ENCODE assay signal across 8 cellular contexts in the genomic region with DNA sequence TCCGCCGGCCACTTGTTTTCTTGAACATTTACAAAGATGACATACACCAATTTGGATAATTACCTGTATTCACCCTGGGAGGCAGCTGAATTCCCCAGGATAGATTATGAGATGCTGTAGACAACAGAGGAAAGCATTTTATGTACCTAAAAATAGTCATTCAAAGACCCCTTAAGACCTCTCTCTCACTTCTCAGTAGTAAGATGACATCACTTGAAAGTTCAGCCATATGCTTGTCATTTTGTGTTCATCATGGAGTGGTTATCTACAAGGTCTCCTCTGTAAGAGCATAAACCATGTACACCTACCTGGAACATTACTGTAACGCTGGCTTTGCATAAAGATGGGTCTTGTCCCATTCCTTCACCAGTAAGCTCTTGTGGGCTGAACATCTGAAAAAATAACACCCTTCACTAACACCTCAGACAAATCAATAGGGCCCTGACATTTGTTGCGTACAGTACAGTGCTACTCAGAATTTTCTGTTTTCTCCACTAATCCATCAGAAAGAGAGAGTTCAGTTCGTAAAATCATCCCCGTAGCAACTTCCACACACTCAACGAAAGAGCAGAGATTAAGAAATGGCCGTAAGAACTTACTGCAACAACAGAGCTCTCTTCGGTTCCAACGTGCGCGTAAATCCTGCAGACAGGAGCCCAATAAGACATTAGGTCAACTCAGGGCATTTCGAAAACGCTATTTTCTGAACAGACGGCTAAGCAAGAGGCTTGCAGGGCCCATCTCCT. TPM values are rescaled to one million over a fixed set of nuclear protein-coding genes. Genes with fewer than 3 reads are reported as not detected.
DNase-seq lines count a peak whose midpoint lies in the region; ATAC-seq and TF ChIP-seq lines count a peak whose summit lies in the region.

No MANE protein-coding gene starts in this region.

- H3K27me3 Mint-ChIP-seq in CD4-positive, alpha-beta T cell = no peaks in the 10 kb centered on the region
- H3K27me3 Mint-ChIP-seq in nephron progenitor cell (ENCODE audit: low read depth, poor library complexity) = no peaks in the 10 kb centered on the region

- ATAC-seq in CD4-positive, alpha-beta T cell (ENCODE audit: poor library complexity) = peak; percentile 0
- ATAC-seq in GM21528 (IDR thresholded peaks at IDR 0.05; ENCODE audit: low FRiP score, unreplicated experiment) (no peak), omental fat pad (ENCODE audit: low FRiP score) (no peak)

- POLR2A ChIA-PET in CD4-positive, alpha-beta T cell (lab: Charles Lee) = interaction anchor here (0.6 to 9.4 kb wide), 46 partner anchors 8 to 1923 kb away, joined by 3 to 599 read pairs (median 5); partner anchors contain the start of genes BSCL2, C11orf98, CSKMT and EEF1G

- intact Hi-C loops in CD4-positive, alpha-beta T cell (cut with DNase I, micrococcal nuclease) = loop anchor here (1.0 to 5.0 kb wide), 3 partner anchors 13 to 148 kb away; partner anchors contain the start of genes BSCL2 (in 1 of the 2), GNG3 (in 1 of the 2) and TTC9C (in 1 of the 2)
- intact Hi-C loops in dorsolateral prefrontal cortex (cut with DNase I) = loop anchor here (1.0 to 10.0 kb wide), 5 partner anchors 13 to 260 kb away; partner anchors contain the start of genes HNRNPUL2 (in 2 of the 2), TTC9C (in 2 of the 2), TMEM179B (in 1 of the 2) and TUT1 (in 1 of the 2)

- H3K4me3 ChIP-seq in NB4 (ENCODE audit: low read depth, low read length) = peak overlapping the region; percentile 88
- peak overlapping the region; percentile 64 to 100 (median 90) for H3K4me3 ChIP-seq in dorsolateral prefrontal cortex

- peaks cover 48% of the 10 kb centered on the region for H3K36me3 Mint-ChIP-seq in CD4-positive, alpha-beta T cell (ENCODE audit: low read depth)
- peaks cover 50% of the 10 kb centered on the region for H3K36me3 Mint-ChIP-seq in nephron progenitor cell (ENCODE audit: low read depth)

- H3K27ac Mint-ChIP-seq in CD4-positive, alpha-beta T cell = peak overlapping the region; percentile 90
- H3K27ac Mint-ChIP-seq in nephron progenitor cell = peak overlapping the region; percentile 98

- no peaks in the 10 kb centered on the region for H3K27me3 ChIP-seq in CD4-positive, alpha-beta T cell (ENCODE audit: control insufficient read depth, insufficient read depth, low read length)
- H3K27me3 ChIP-seq in dorsolateral prefrontal cortex = no peaks in the 10 kb centered on the region

- CTCF ChIA-PET in CD4-positive, alpha-beta T cell (lab: Charles Lee) = interaction anchor here (1.1 to 4.6 kb wide), 6 partner anchors 14 to 430 kb away, joined by 3 to 58 read pairs (median 8); partner anchors contain the start of genes SLC3A2, STX5 and TMEM179B

- H3K4me3 Mint-ChIP-seq in CD4-positive, alpha-beta T cell = peak overlapping the region; percentile 98
- H3K4me3 Mint-ChIP-seq in nephron progenitor cell = peak overlapping the region; percentile 100

- no peaks in the 10 kb centered on the region for H3K9me3 Mint-ChIP-seq in CD4-positive, alpha-beta T cell
- H3K9me3 Mint-ChIP-seq in nephron progenitor cell = no peaks in the 10 kb centered on the region

- TF ChIP-seq CTCF in CD4-positive, alpha-beta T cell (IDR thresholded peaks at IDR 0.05) = no peak
- TF ChIP-seq CTCF in NB4 (IDR thresholded peaks at IDR 0.05; ENCODE audit: low read depth, low read length) (no peak), dorsolateral prefrontal cortex (IDR thresholded peaks at IDR 0.05 in 54 of 56, conservative IDR thresholded peaks at IDR 0.05 in 2 of 56; ENCODE audit: low read depth in 1 of 56, partially characterized antibody in 56 of 56) (no peak), nephron progenitor cell (IDR thresholded peaks at IDR 0.05) (no peak), omental fat pad (IDR thresholded peaks at IDR 0.05) (no peak)

- no peaks in the 10 kb centered on the region for H3K9me3 ChIP-seq in CD4-positive, alpha-beta T cell (ENCODE audit: control insufficient read depth, low read length)

- no peak for TF ChIP-seq POLR2A in NB4 (IDR thresholded peaks at IDR 0.05; ENCODE audit: extremely low read depth, insufficient read length)

- peaks cover 63% of the 10 kb centered on the region for H3K4me1 Mint-ChIP-seq in CD4-positive, alpha-beta T cell (ENCODE audit: low read depth)
- H3K4me1 Mint-ChIP-seq in nephron progenitor cell = peaks cover 70% of the 10 kb centered on the region

- DNase-seq in CD4-positive, alpha-beta T cell = no peak
- DNase-seq in NB4 (ENCODE audit: low read depth) (peak; percentile 33), dorsolateral prefrontal cortex (no peak), nephron progenitor cell (no peak), SKM-1 treated with dmso at 0.1 percent for 144 hours (lab: John Stamatoyannopoulos, UW; ENCODE audit: unreplicated experiment) (no peak), DMS 273 treated with DMSO at 0.1 percent for 48 hours (lab: John Stamatoyannopoulos, UW) (no peak), omental fat pad (ENCODE audit: low spot score) (no peak)

- peak overlapping the region; percentile 59 for H3K27ac ChIP-seq in CD4-positive, alpha-beta T cell (ENCODE audit: low read depth, low read length)
- H3K27ac ChIP-seq in dorsolateral prefrontal cortex = peak overlapping the region in 57 of 59 donors; percentile 37 to 94 (median 82)

RNA-seq across cellular contexts. Expression of gene WDR74, which starts 15.6 kb away (rescaled TPM):
- 100 to 1,000 TPM; 289 to 297 TPM for total RNA-seq in CD4-positive, alpha-beta T cell
- 10 to 100 TPM; 23.7 to 53.8 (median 36.2) TPM for total RNA-seq in dorsolateral prefrontal cortex
- 100 to 1,000 TPM in 1 of 4 donors, 10 to 100 TPM in 3; 32.3 to 138 (median 40.8) TPM for total RNA-seq in omental fat pad

RNA-seq across cellular contexts. Expression of gene TEX54, which starts 22.4 kb away (rescaled TPM):
- under 1 TPM in 1 of 2 experiments, not detected in 1; 0.59 TPM for total RNA-seq in CD4-positive, alpha-beta T cell
- 1 to 10 TPM in 1 of 120 experiments, not detected in 119; 2.6 TPM for total RNA-seq in dorsolateral prefrontal cortex
- total RNA-seq in omental fat pad = not detected

RNA-seq across cellular contexts. Expression of gene STX5, which starts 23.1 kb away (rescaled TPM):
- total RNA-seq in CD4-positive, alpha-beta T cell = 100 to 1,000 TPM in 1 of 2 experiments, 10 to 100 TPM in 1; 93.1 to 104 TPM
- total RNA-seq in dorsolateral prefrontal cortex (10 to 100 TPM; 32.4 to 53.5 (median 41.9) TPM), omental fat pad (10 to 100 TPM; 32.2 to 43.1 (median 37.4) TPM)

RNA-seq across cellular contexts. Expression of gene SLC3A2, which starts 25.7 kb away (rescaled TPM):
- total RNA-seq in CD4-positive, alpha-beta T cell = 100 to 1,000 TPM; 231 to 234 TPM
- total RNA-seq in dorsolateral prefrontal cortex = 100 to 1,000 TPM; 101 to 299 (median 140) TPM
- 100 to 1,000 TPM; 110 to 239 (median 191) TPM for total RNA-seq in omental fat pad

RNA-seq across cellular contexts. Expression of gene NXF1, which starts 49.8 kb away (rescaled TPM):
- total RNA-seq in CD4-positive, alpha-beta T cell = 100 to 1,000 TPM; 343 to 358 TPM
- total RNA-seq in dorsolateral prefrontal cortex (100 to 1,000 TPM in 2 of 120 experiments, 10 to 100 TPM in 118; 45.9 to 110 (median 66.3) TPM), omental fat pad (100 to 1,000 TPM in 1 of 4 donors, 10 to 100 TPM in 3; 51.9 to 101 (median 78.3) TPM)
